24 cellular contexts compared by ENCODE assay signal in genomic region chr10:44956176-44956575, GRCh38. TPM values are rescaled to one million over a fixed set of nuclear protein-coding genes. Genes with fewer than 3 reads are reported as not detected.
A peak's percentile ranks its signal among the peaks of the same experiment; 100 is the strongest.
DNase-seq lines count a peak whose midpoint lies in the region; ATAC-seq and TF ChIP-seq lines count a peak whose summit lies in the region.
"Had no signal": no experiment of that assay in that cellular context is flagged by ENCODE, and none has a peak within 500 bp of the region (broad histone marks: within the 10 kb centered on the region; RNA-seq: fewer than 3 reads in every experiment).

No MANE protein-coding gene starts in this region.

- no peak overlapping the region for H3K14ac ChIP-seq in mesenchymal stem cell (ENCODE audit: low read length in 2 of 2)

- DNase-seq in CD4-positive, alpha-beta T cell = no peak
- no peak for DNase-seq in adipocyte (ENCODE audit: low read depth)
- DNase-seq in mesenchymal stem cell = no peak
- no peak for DNase-seq in activated CD4-positive, alpha-beta T cell treated with anti-CD3 and anti-CD28 coated beads for 48 hours
- DNase-seq in amniotic stem cell (lab: John Stamatoyannopoulos, UW) = no peak
- no peak for DNase-seq in kidney tubule cell (ENCODE audit: low spot score)
- DNase-seq: activated CD4-positive, alpha-beta T cell treated with anti-CD3 and anti-CD28 coated beads, Interleukin-2, amount 10 ng/mL, durations not matched to agents 24 days and 14 days; activated effector memory CD4-positive, alpha-beta T cell treated with anti-CD3 and anti-CD28 coated beads, Interleukin-2, amount 50 U/mL, for 16 hours; DMS53; GF-D8; HCEC 1CT; hippocampal formation; NCI-H1105; NCI-H2081; PC-9; retina; SIG-M5 had no signal

- H4K91ac ChIP-seq in mesenchymal stem cell (ENCODE audit: low read length) = peak overlapping the region; percentile 41

- H2AK5ac ChIP-seq in mesenchymal stem cell (ENCODE audit: low read length, severe bottlenecking) = no peak overlapping the region

- peaks cover 61% of the 10 kb centered on the region for H3K4me1 ChIP-seq in adipocyte (ENCODE audit: control insufficient read depth, insufficient read depth, low read length)
- H3K4me1 ChIP-seq in mesenchymal stem cell (ENCODE audit: control insufficient read depth, insufficient read depth, low read depth, low read length) = peaks cover 20% of the 10 kb centered on the region
- H3K4me1 ChIP-seq in stomach smooth muscle (ENCODE audit: control insufficient read depth, insufficient read depth, low read length) = peaks cover 34% of the 10 kb centered on the region

- no peaks in the 10 kb centered on the region for H3K9me3 ChIP-seq in CD4-positive, alpha-beta T cell (ENCODE audit: control insufficient read depth, low read length)
- no peaks in the 10 kb centered on the region for H3K9me3 ChIP-seq in adipocyte (ENCODE audit: control insufficient read depth, low read length)
- peaks cover 4% of the 10 kb centered on the region for H3K9me3 ChIP-seq in mesenchymal stem cell (ENCODE audit: control insufficient read depth, low read length)
- no peaks in the 10 kb centered on the region for H3K9me3 ChIP-seq in stomach smooth muscle (ENCODE audit: control insufficient read depth in 2 of 2, low read length in 2 of 2)

- H3K4me3 ChIP-seq in adipocyte (ENCODE audit: low read length) (no peak overlapping the region), mesenchymal stem cell (ENCODE audit: insufficient read depth in 1 of 2, low read depth in 1 of 2, low read length in 2 of 2) (no peak overlapping the region), stomach smooth muscle (ENCODE audit: low read length in 2 of 2) (no peak overlapping the region)
- H3K4me3 ChIP-seq: cardiac muscle cell, PC-9 had no signal

- H2BK15ac ChIP-seq in mesenchymal stem cell (ENCODE audit: low read depth, poor library complexity, severe bottlenecking) = no peak overlapping the region

- peak overlapping the region; percentile 68 for H3K4me3 Mint-ChIP-seq in CD4-positive, alpha-beta T cell
- H3K4me3 Mint-ChIP-seq: activated CD4-positive, alpha-beta T cell treated with anti-CD3 and anti-CD28 coated beads, Interleukin-2, amount 10 ng/mL, durations not matched to agents 24 days and 14 days had no signal

- peaks cover 28% of the 10 kb centered on the region for H3K79me1 ChIP-seq in mesenchymal stem cell (replicated peaks; ENCODE audit: low read length, poor library complexity, severe bottlenecking)

- no peak overlapping the region for H3K4me2 ChIP-seq in mesenchymal stem cell (ENCODE audit: low read length, poor library complexity, severe bottlenecking)
- H3K4me2 ChIP-seq: PC-9 had no signal

- H2BK12ac ChIP-seq in mesenchymal stem cell (ENCODE audit: low read length in 2 of 2) = no peak overlapping the region

- no peaks in the 10 kb centered on the region for H3K27me3 Mint-ChIP-seq in CD4-positive, alpha-beta T cell
- H3K27me3 Mint-ChIP-seq: activated CD4-positive, alpha-beta T cell treated with anti-CD3 and anti-CD28 coated beads, Interleukin-2, amount 10 ng/mL, durations not matched to agents 24 days and 14 days had no signal

- TF ChIP-seq CTCF in CD4-positive, alpha-beta T cell (IDR thresholded peaks at IDR 0.05) = no peak

- H3K4me1 Mint-ChIP-seq in CD4-positive, alpha-beta T cell (ENCODE audit: low read depth) = peaks cover 30% of the 10 kb centered on the region

- ATAC-seq in CD4-positive, alpha-beta T cell (ENCODE audit: poor library complexity) = no peak

- peak overlapping the region; percentile 33 for H3K9ac ChIP-seq in adipocyte (ENCODE audit: low read length)
- no peak overlapping the region for H3K9ac ChIP-seq in mesenchymal stem cell (ENCODE audit: low read length)
- H3K9ac ChIP-seq in stomach smooth muscle (ENCODE audit: low read length in 2 of 2) = no peak overlapping the region

- POLR2A ChIA-PET in CD4-positive, alpha-beta T cell (lab: Charles Lee) = interaction anchor here (0.7 kb wide), 1 partner anchor 22 kb away, joined by 3 read pairs; no protein-coding TSS in a partner anchor

- no peak overlapping the region for H2AFZ ChIP-seq in mesenchymal stem cell (ENCODE audit: low read depth, low read length)
- H2AFZ ChIP-seq: PC-9 had no signal

- no peaks in the 10 kb centered on the region for H3K9me3 Mint-ChIP-seq in CD4-positive, alpha-beta T cell
- H3K9me3 Mint-ChIP-seq: activated CD4-positive, alpha-beta T cell treated with anti-CD3 and anti-CD28 coated beads, Interleukin-2, amount 10 ng/mL, durations not matched to agents 24 days and 14 days had no signal

- H3K36me3 Mint-ChIP-seq in CD4-positive, alpha-beta T cell (ENCODE audit: low read depth) = peaks cover 13% of the 10 kb centered on the region

- CTCF ChIA-PET in CD4-positive, alpha-beta T cell (lab: Charles Lee) = interaction anchor here (0.6 kb wide), 1 partner anchor 52 kb away, joined by 3 read pairs; no protein-coding TSS in a partner anchor

- H2BK5ac ChIP-seq in mesenchymal stem cell (ENCODE audit: low read depth, low read length, poor library complexity, severe bottlenecking) = no peak overlapping the region

- no peak overlapping the region for H4K8ac ChIP-seq in mesenchymal stem cell (ENCODE audit: low read length)

- WGBS in mesenchymal stem cell = 98% methylated on average over 4 of the region's 4 CpGs

- H2BK120ac ChIP-seq in mesenchymal stem cell (ENCODE audit: low read depth, low read length) = no peak overlapping the region

- no peak overlapping the region for H3K27ac ChIP-seq in CD4-positive, alpha-beta T cell (ENCODE audit: low read depth, low read length)
- no peak overlapping the region for H3K27ac ChIP-seq in mesenchymal stem cell (ENCODE audit: low read length, poor library complexity, severe bottlenecking)
- peak overlapping the region; percentile 6 for H3K27ac ChIP-seq in stomach smooth muscle (ENCODE audit: low read length)
- H3K27ac ChIP-seq: cardiac muscle cell, epithelial cell of prostate, PC-9 had no signal

- no peak overlapping the region for H3K4ac ChIP-seq in mesenchymal stem cell (ENCODE audit: low read depth in 1 of 2, low read length in 2 of 2)

- H3K36me3 ChIP-seq in adipocyte (ENCODE audit: control insufficient read depth, insufficient read depth, low read length, severe bottlenecking) = peaks cover 4% of the 10 kb centered on the region
- H3K36me3 ChIP-seq in mesenchymal stem cell (ENCODE audit: control insufficient read depth in 1 of 2, insufficient read depth in 2 of 2, low read depth in 1 of 2, low read length in 2 of 2) = peaks cover 3 to 10% of the 10 kb centered on the region in 2 experiments
- H3K36me3 ChIP-seq in stomach smooth muscle (ENCODE audit: control insufficient read depth in 2 of 2, insufficient read depth in 2 of 2, low read length in 2 of 2) = peaks cover 2 to 10% of the 10 kb centered on the region in 2 donors
- H3K36me3 ChIP-seq: cardiac muscle cell had no signal

- no peak overlapping the region for H3K23ac ChIP-seq in mesenchymal stem cell (ENCODE audit: low read length in 2 of 2)

- no peak overlapping the region for H3K18ac ChIP-seq in mesenchymal stem cell (ENCODE audit: low read depth in 1 of 2, low read length in 2 of 2)

- intact Hi-C loops in CD4-positive, alpha-beta T cell (cut with DNase I, micrococcal nuclease) = loop anchor here in 1 of 2 experiments (5.0 to 10.0 kb wide), 3 partner anchors 79 to 1821 kb away; partner anchors contain the start of gene CSGALNACT2

- H3K27ac Mint-ChIP-seq in CD4-positive, alpha-beta T cell = no peak overlapping the region
- H3K27ac Mint-ChIP-seq: activated CD4-positive, alpha-beta T cell treated with anti-CD3 and anti-CD28 coated beads, Interleukin-2, amount 10 ng/mL, durations not matched to agents 24 days and 14 days had no signal

- no peaks in the 10 kb centered on the region for H3K27me3 ChIP-seq in CD4-positive, alpha-beta T cell (ENCODE audit: control insufficient read depth, insufficient read depth, low read length)
- H3K27me3 ChIP-seq in adipocyte (replicated peaks; ENCODE audit: control insufficient read depth, insufficient read depth, low read length) (no peaks in the 10 kb centered on the region), mesenchymal stem cell (ENCODE audit: control insufficient read depth in 1 of 2, insufficient read depth in 1 of 2, low read length in 2 of 2) (no peaks in the 10 kb centered on the region), stomach smooth muscle (ENCODE audit: control insufficient read depth in 1 of 2, insufficient read depth in 2 of 2, low read length in 2 of 2) (no peaks in the 10 kb centered on the region)
- H3K27me3 ChIP-seq: cardiac muscle cell had no signal

RNA-seq across cellular contexts. Expression of gene RASSF4, which starts 3.4 kb away (rescaled TPM):
- total RNA-seq in CD4-positive, alpha-beta T cell = 1 to 10 TPM in 1 of 2 experiments, under 1 TPM in 1; 0.88 to 1.4 TPM
- polyA plus RNA-seq in mesenchymal stem cell (2013, experiment 1 of 2) = 30.8 TPM
- 30.3 TPM for polyA plus RNA-seq in mesenchymal stem cell (2013, experiment 2 of 2)

RNA-seq across cellular contexts. Expression of gene DEPP1, which starts 22.4 kb away (rescaled TPM):
- not detected for total RNA-seq in CD4-positive, alpha-beta T cell
- 10.5 TPM for polyA plus RNA-seq in mesenchymal stem cell (2013, experiment 1 of 2)
- 10.5 TPM for polyA plus RNA-seq in mesenchymal stem cell (2013, experiment 2 of 2)

RNA-seq across cellular contexts. Expression of gene ZNF22, which starts 44.5 kb away (rescaled TPM):
- 10 to 100 TPM; 14.1 to 15.3 TPM for total RNA-seq in CD4-positive, alpha-beta T cell
- polyA plus RNA-seq in mesenchymal stem cell (2013, experiment 1 of 2) = 13.5 TPM
- polyA plus RNA-seq in mesenchymal stem cell (2013, experiment 2 of 2) = 14.1 TPM

RNA-seq across cellular contexts. Expression of gene TMEM72, which starts 45.0 kb away (rescaled TPM):
- total RNA-seq in CD4-positive, alpha-beta T cell = not detected
- polyA plus RNA-seq in mesenchymal stem cell (2013, experiment 1 of 2) = 0.23 TPM
- 0.11 TPM for polyA plus RNA-seq in mesenchymal stem cell (2013, experiment 2 of 2)
- total RNA-seq: activated CD4-positive, alpha-beta T cell treated with anti-CD3 and anti-CD28 coated beads, Interleukin-2, amount 10 ng/mL, durations not matched to agents 24 days and 14 days; dermis microvascular lymphatic vessel endothelial cell; fibroblast of villous mesenchyme; lung microvascular endothelial cell; omental fat pad; PC-9 had no signal
